1 cellular context compared by ENCODE assay signal in genomic region chr5:138770291-138770690, GRCh38.
TF ChIP-seq lines count a peak whose summit lies in the region.

No MANE protein-coding gene starts in this region.

TF ChIP-seq in K562, 482 proteins besides CTCF, POLR2A, EP300 and RAD21 (continued from another document):
- TF ChIP-seq, protein P1, sequence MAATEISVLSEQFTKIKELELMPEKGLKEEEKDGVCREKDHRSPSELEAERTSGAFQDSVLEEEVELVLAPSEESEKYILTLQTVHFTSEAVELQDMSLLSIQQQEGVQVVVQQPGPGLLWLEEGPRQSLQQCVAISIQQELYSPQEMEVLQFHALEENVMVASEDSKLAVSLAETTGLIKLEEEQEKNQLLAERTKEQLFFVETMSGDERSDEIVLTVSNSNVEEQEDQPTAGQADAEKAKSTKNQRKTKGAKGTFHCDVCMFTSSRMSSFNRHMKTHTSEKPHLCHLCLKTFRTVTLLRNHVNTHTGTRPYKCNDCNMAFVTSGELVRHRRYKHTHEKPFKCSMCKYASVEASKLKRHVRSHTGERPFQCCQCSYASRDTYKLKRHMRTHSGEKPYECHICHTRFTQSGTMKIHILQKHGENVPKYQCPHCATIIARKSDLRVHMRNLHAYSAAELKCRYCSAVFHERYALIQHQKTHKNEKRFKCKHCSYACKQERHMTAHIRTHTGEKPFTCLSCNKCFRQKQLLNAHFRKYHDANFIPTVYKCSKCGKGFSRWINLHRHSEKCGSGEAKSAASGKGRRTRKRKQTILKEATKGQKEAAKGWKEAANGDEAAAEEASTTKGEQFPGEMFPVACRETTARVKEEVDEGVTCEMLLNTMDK (IDR thresholded peaks at IDR 0.05; ENCODE audit: borderline replicate concordance, insufficient read depth, low read depth, low read length, poor library complexity, severe bottlenecking) = no peak
- TF ChIP-seq, protein P2, sequence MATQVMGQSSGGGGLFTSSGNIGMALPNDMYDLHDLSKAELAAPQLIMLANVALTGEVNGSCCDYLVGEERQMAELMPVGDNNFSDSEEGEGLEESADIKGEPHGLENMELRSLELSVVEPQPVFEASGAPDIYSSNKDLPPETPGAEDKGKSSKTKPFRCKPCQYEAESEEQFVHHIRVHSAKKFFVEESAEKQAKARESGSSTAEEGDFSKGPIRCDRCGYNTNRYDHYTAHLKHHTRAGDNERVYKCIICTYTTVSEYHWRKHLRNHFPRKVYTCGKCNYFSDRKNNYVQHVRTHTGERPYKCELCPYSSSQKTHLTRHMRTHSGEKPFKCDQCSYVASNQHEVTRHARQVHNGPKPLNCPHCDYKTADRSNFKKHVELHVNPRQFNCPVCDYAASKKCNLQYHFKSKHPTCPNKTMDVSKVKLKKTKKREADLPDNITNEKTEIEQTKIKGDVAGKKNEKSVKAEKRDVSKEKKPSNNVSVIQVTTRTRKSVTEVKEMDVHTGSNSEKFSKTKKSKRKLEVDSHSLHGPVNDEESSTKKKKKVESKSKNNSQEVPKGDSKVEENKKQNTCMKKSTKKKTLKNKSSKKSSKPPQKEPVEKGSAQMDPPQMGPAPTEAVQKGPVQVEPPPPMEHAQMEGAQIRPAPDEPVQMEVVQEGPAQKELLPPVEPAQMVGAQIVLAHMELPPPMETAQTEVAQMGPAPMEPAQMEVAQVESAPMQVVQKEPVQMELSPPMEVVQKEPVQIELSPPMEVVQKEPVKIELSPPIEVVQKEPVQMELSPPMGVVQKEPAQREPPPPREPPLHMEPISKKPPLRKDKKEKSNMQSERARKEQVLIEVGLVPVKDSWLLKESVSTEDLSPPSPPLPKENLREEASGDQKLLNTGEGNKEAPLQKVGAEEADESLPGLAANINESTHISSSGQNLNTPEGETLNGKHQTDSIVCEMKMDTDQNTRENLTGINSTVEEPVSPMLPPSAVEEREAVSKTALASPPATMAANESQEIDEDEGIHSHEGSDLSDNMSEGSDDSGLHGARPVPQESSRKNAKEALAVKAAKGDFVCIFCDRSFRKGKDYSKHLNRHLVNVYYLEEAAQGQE (CRISPR knock-in tag; IDR thresholded peaks at IDR 0.05; ENCODE audit: low read depth) = no peak
- TF ChIP-seq FOXM1 (IDR thresholded peaks at IDR 0.05; ENCODE audit: low read depth) (no peak), FOXM1 (CRISPR knock-in tag; IDR thresholded peaks at IDR 0.05; ENCODE audit: low read depth) (no peak), ZNF764 (CRISPR knock-in tag; IDR thresholded peaks at IDR 0.05; ENCODE audit: low read depth) (no peak), SAP30 (IDR thresholded peaks at IDR 0.05; ENCODE audit: borderline replicate concordance, insufficient read depth, low read depth, low read length, poor library complexity, severe bottlenecking) (no peak), POLR3G (IDR thresholded peaks at IDR 0.05; ENCODE audit: extremely low read depth, insufficient read length, insufficient replicate concordance) (no peak), THRAP3 (IDR thresholded peaks at IDR 0.05; ENCODE audit: borderline replicate concordance) (no peak), MYBL2 (IDR thresholded peaks at IDR 0.05; ENCODE audit: low read depth) (no peak), MYBL2 (CRISPR knock-in tag; IDR thresholded peaks at IDR 0.05; ENCODE audit: borderline replicate concordance) (no peak), FOXJ2 (tag; IDR thresholded peaks at IDR 0.05) (no peak)
- TF ChIP-seq, protein P3, sequence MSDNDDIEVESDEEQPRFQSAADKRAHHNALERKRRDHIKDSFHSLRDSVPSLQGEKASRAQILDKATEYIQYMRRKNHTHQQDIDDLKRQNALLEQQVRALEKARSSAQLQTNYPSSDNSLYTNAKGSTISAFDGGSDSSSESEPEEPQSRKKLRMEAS (CRISPR knock-in tag; IDR thresholded peaks at IDR 0.05) = no peak
- TF ChIP-seq, protein P4, sequence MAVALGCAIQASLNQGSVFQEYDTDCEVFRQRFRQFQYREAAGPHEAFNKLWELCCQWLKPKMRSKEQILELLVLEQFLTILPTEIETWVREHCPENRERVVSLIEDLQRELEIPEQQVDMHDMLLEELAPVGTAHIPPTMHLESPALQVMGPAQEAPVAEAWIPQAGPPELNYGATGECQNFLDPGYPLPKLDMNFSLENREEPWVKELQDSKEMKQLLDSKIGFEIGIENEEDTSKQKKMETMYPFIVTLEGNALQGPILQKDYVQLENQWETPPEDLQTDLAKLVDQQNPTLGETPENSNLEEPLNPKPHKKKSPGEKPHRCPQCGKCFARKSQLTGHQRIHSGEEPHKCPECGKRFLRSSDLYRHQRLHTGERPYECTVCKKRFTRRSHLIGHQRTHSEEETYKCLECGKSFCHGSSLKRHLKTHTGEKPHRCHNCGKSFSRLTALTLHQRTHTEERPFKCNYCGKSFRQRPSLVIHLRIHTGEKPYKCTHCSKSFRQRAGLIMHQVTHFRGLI (CRISPR knock-in tag; IDR thresholded peaks at IDR 0.05) = no peak
- TF ChIP-seq, protein P5, sequence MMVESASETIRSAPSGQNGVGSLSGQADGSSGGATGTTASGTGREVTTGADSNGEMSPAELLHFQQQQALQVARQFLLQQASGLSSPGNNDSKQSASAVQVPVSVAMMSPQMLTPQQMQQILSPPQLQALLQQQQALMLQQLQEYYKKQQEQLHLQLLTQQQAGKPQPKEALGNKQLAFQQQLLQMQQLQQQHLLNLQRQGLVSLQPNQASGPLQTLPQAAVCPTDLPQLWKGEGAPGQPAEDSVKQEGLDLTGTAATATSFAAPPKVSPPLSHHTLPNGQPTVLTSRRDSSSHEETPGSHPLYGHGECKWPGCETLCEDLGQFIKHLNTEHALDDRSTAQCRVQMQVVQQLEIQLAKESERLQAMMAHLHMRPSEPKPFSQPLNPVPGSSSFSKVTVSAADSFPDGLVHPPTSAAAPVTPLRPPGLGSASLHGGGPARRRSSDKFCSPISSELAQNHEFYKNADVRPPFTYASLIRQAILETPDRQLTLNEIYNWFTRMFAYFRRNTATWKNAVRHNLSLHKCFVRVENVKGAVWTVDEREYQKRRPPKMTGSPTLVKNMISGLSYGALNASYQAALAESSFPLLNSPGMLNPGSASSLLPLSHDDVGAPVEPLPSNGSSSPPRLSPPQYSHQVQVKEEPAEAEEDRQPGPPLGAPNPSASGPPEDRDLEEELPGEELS (CRISPR knock-in tag; IDR thresholded peaks at IDR 0.05; ENCODE audit: borderline replicate concordance) = no peak
TF ChIP-seq in K562: peak in this region for 0.
